14 cellular contexts compared by ENCODE assay signal in genomic region chr2:137208361-137208973, GRCh38.
DNase-seq lines count a peak whose midpoint lies in the region; ATAC-seq and TF ChIP-seq lines count a peak whose summit lies in the region.
"Had no signal": no experiment of that assay in that cellular context is flagged by ENCODE, and none has a peak within 500 bp of the region (broad histone marks: within the 10 kb centered on the region; RNA-seq: fewer than 3 reads in every experiment).

No MANE protein-coding gene starts in this region.

- no peaks in the 10 kb centered on the region for H3K27me3 Mint-ChIP-seq in activated CD4-positive, alpha-beta memory T cell treated with anti-CD3 and anti-CD28 coated beads, Interleukin-2, amount 10 ng/mL, durations not matched to agents 7 days and 5 days
- H3K27me3 Mint-ChIP-seq: dendritic cell treated with granulocyte-macrophage colony-stimulating factor and Interleukin-4, amounts not matched to agents 40 ng/mL and 50 ng/mL, for 4 days; naive thymus-derived CD4-positive, alpha-beta T cell had no signal

- TF ChIP-seq CTCF in foreskin fibroblast (IDR thresholded peaks at IDR 0.05; ENCODE audit: low read depth, low read length), result no peak

- peak overlapping the region; percentile 19 for H3K27ac ChIP-seq in GM23248
- H3K27ac ChIP-seq: HL-60 had no signal

- no peak overlapping the region for H2AFZ ChIP-seq in GM23248

- POLR2A ChIA-PET in activated CD4-positive, alpha-beta memory T cell treated with anti-CD3 and anti-CD28 coated beads, Interleukin-2, amount 10 ng/mL, durations not matched to agents 7 days and 5 days (lab: Charles Lee), result no interaction called here

- no peaks in the 10 kb centered on the region for H3F3A ChIP-seq in GM23248 (ENCODE audit: insufficient read depth)

- H3K36me3 ChIP-seq in GM23248 (ENCODE audit: low read depth), result no peaks in the 10 kb centered on the region

- no peaks in the 10 kb centered on the region for H3K9me3 ChIP-seq in GM23248 (ENCODE audit: low read depth)

- no peaks in the 10 kb centered on the region for H3K36me3 Mint-ChIP-seq in activated CD4-positive, alpha-beta memory T cell treated with anti-CD3 and anti-CD28 coated beads, Interleukin-2, amount 10 ng/mL, durations not matched to agents 7 days and 5 days (ENCODE audit: low read depth)
- H3K36me3 Mint-ChIP-seq: CD14-positive monocyte; naive thymus-derived CD4-positive, alpha-beta T cell had no signal

- CTCF ChIA-PET in activated CD4-positive, alpha-beta memory T cell treated with anti-CD3 and anti-CD28 coated beads, Interleukin-2, amount 10 ng/mL, durations not matched to agents 7 days and 5 days (lab: Charles Lee), result no interaction called here

- 40 to 53% methylated on average over 4 of the region's 4 CpGs for WGBS in GM23248 (ENCODE audit: low coverage in 1 of 2, low lambda C conversion rate in 2 of 2, missing lambda C conversion rate in 2 of 2), 2 experiments

- H3K27ac Mint-ChIP-seq in activated CD4-positive, alpha-beta memory T cell treated with anti-CD3 and anti-CD28 coated beads, Interleukin-2, amount 10 ng/mL, durations not matched to agents 7 days and 5 days, result no peak overlapping the region
- H3K27ac Mint-ChIP-seq: CD14-positive monocyte; dendritic cell treated with granulocyte-macrophage colony-stimulating factor and Interleukin-4, amounts not matched to agents 40 ng/mL and 50 ng/mL, for 4 days; naive thymus-derived CD4-positive, alpha-beta T cell; stimulated activated naive CD8-positive, alpha-beta T cell treated with anti-CD3 and anti-CD28 coated beads, Interleukin-15, Interleukin-2, amounts not matched to agents 100 ng/mL and 50 ng/mL, for 24 hours had no signal

- no peaks in the 10 kb centered on the region for H4K20me1 ChIP-seq in GM23248 (ENCODE audit: insufficient read depth)

- H3K9me2 ChIP-seq in GM23248 (ENCODE audit: insufficient read depth), result no peaks in the 10 kb centered on the region

- H3K4me2 ChIP-seq in GM23248 (ENCODE audit: unreplicated experiment), result no peak overlapping the region

- DNase-seq in GM23248, result peak; percentile 82
- DNase-seq in foreskin fibroblast, result peak; percentile 57 to 62
- DNase-seq in skeletal muscle cell (ENCODE audit: low read depth), result peak; percentile 33
- no peak for DNase-seq in activated effector memory CD4-positive, alpha-beta T cell treated with Interleukin-2 at 50 U/mL for 16 hours
- DNase-seq in LoVo (ENCODE audit: low spot score), result no peak
- DNase-seq in activated CD4-positive, alpha-beta memory T cell treated with anti-CD3 and anti-CD28 coated beads, Interleukin-2, amount 10 ng/mL, durations not matched to agents 7 days and 5 days, result no peak
- DNase-seq: H7; MM.1S; naive thymus-derived CD4-positive, alpha-beta T cell had no signal

- no peak overlapping the region for H3K9ac ChIP-seq in GM23248

- H3K4me1 Mint-ChIP-seq in activated CD4-positive, alpha-beta memory T cell treated with anti-CD3 and anti-CD28 coated beads, Interleukin-2, amount 10 ng/mL, durations not matched to agents 7 days and 5 days, result no peaks in the 10 kb centered on the region
- H3K4me1 Mint-ChIP-seq: CD14-positive monocyte; naive thymus-derived CD4-positive, alpha-beta T cell had no signal

- H3K4me3 Mint-ChIP-seq in activated CD4-positive, alpha-beta memory T cell treated with anti-CD3 and anti-CD28 coated beads, Interleukin-2, amount 10 ng/mL, durations not matched to agents 7 days and 5 days, result no peak overlapping the region
- H3K4me3 Mint-ChIP-seq: CD14-positive monocyte; dendritic cell treated with granulocyte-macrophage colony-stimulating factor and Interleukin-4, amounts not matched to agents 40 ng/mL and 50 ng/mL, for 4 days; naive thymus-derived CD4-positive, alpha-beta T cell; stimulated activated naive CD8-positive, alpha-beta T cell treated with anti-CD3 and anti-CD28 coated beads, Interleukin-15, Interleukin-2, amounts not matched to agents 100 ng/mL and 50 ng/mL, for 24 hours had no signal

- no peaks in the 10 kb centered on the region for H3K4me1 ChIP-seq in GM23248 (ENCODE audit: insufficient read depth)

- H3K9me3 Mint-ChIP-seq in activated CD4-positive, alpha-beta memory T cell treated with anti-CD3 and anti-CD28 coated beads, Interleukin-2, amount 10 ng/mL, durations not matched to agents 7 days and 5 days, result no peaks in the 10 kb centered on the region
- H3K9me3 Mint-ChIP-seq: dendritic cell treated with granulocyte-macrophage colony-stimulating factor and Interleukin-4, amounts not matched to agents 40 ng/mL and 50 ng/mL, for 4 days had no signal

- H3K4me3 ChIP-seq in GM23248 (no peak overlapping the region), foreskin fibroblast (ENCODE audit: low read depth in 1 of 2, low read length in 2 of 2) (no peak overlapping the region), skeletal muscle cell (ENCODE audit: low read depth, low read length) (no peak overlapping the region)

- H3K27me3 ChIP-seq in GM23248 (replicated peaks; ENCODE audit: insufficient read depth), result no peaks in the 10 kb centered on the region

- H3K79me2 ChIP-seq in GM23248 (ENCODE audit: insufficient read depth), result no peaks in the 10 kb centered on the region

- in situ Hi-C loops in GM23248 (cut with MboI), result no loop called here

- peak; percentile 70 for ATAC-seq in SK-N-SH treated with all-trans-retinoic acid at 6 μM for 48 hours
- ATAC-seq: naive thymus-derived CD4-positive, alpha-beta T cell had no signal

TF ChIP-seq in SK-N-SH treated with all-trans-retinoic acid at 6 μM for 48 hours, 23 proteins besides CTCF, POLR2A, EP300 and RAD21:
- TF ChIP-seq PPARA (CRISPR knock-in tag; IDR thresholded peaks at IDR 0.05; ENCODE audit: borderline replicate concordance) (no peak), ZNF565 (CRISPR knock-in tag; conservative IDR thresholded peaks at IDR 0.05; ENCODE audit: low read depth) (no peak), ESRRG (CRISPR knock-in tag; IDR thresholded peaks at IDR 0.05) (no peak), CSRNP3 (CRISPR knock-in tag; IDR thresholded peaks at IDR 0.05) (no peak), ZC3H10 (CRISPR knock-in tag; IDR thresholded peaks at IDR 0.05) (no peak)

Comparison
In these comparisons a context has a peak if more than half of its experiments do, and no peak if none do; other contexts are left out.
1. DNase-seq: peak in GM23248 (single experiment), foreskin fibroblast (2 of 2) and skeletal muscle cell (single experiment); none in activated effector memory CD4-positive, alpha-beta T cell treated with Interleukin-2 at 50 U/mL for 16 hours (single experiment), LoVo (single experiment) and activated CD4-positive, alpha-beta memory T cell treated with anti-CD3 and anti-CD28 coated beads, Interleukin-2, amount 10 ng/mL, durations not matched to agents 7 days and 5 days (single experiment).